In the genomic region with DNA sequence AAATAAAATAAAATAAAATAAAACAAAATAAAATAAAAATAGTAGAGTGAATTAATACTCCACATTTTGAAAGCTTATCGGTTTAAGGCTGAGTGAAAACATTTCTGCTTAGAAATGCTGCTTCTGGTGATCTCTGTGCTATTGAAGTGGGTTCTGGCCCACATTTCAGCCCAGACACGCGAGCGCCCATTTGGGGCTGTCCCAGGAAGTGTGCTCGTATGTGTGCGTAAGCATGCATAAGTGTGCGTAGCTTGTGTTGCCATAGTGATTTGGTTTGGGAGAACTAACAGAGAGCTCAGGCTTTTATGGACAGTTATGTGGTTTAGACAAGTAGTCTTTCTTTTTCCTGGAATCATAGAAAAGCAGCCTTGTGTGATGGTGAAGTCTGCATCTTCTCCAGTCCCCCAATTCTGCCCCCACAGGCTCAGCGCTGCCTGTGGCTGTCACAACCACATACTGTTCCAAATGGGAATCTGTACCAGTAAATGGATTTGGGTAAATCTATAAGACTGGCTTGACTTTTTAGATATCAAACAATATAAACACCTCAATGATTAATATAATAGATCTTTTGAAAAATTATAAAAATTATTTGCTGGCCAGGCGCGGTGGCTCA, we compare ENCODE assay signal across 8 cellular contexts. TPM values are rescaled to one million over a fixed set of nuclear protein-coding genes. Genes with fewer than 3 reads are reported as not detected.
DNase-seq lines count a peak whose midpoint lies in the region; ATAC-seq and TF ChIP-seq lines count a peak whose summit lies in the region.

No MANE protein-coding gene starts in this region.

- H3K4me1 Mint-ChIP-seq in CD4-positive, CD25-positive, alpha-beta regulatory T cell: peaks cover 4 to 6% (median 5%) of the 10 kb centered on the region in 4 donors
- no peaks in the 10 kb centered on the region for H3K4me1 Mint-ChIP-seq in natural killer cell

- H3K4me1 ChIP-seq in CD4-positive, CD25-positive, alpha-beta regulatory T cell (ENCODE audit: control insufficient read depth, insufficient read depth, low read length, poor library complexity, severe bottlenecking): peaks cover 5% of the 10 kb centered on the region
- no peaks in the 10 kb centered on the region for H3K4me1 ChIP-seq in HAP-1

- peak overlapping the region; percentile 57 for H3K27ac ChIP-seq in CD4-positive, CD25-positive, alpha-beta regulatory T cell (ENCODE audit: insufficient read depth, low read length, poor library complexity, severe bottlenecking)

- peak; percentile 46 to 66 (median 54) for DNase-seq in CD4-positive, CD25-positive, alpha-beta regulatory T cell
- DNase-seq in activated CD8-positive, alpha-beta memory T cell treated with anti-CD3 and anti-CD28 coated beads, Interleukin-2, amount 50 U/mL, for 1 hour (ENCODE audit: extremely low read depth): peak; percentile 67
- DNase-seq in natural killer cell: no peak
- no peak for DNase-seq in occipital lobe (lab: John Stamatoyannopoulos, UW)
- DNase-seq in NCI-H345 treated with DMSO at 0.1 percent for 48 hours (lab: John Stamatoyannopoulos, UW; ENCODE audit: unreplicated experiment): no peak
- DNase-seq in HAP-1 (ENCODE audit: low spot score in 2 of 2): no peak
- DNase-seq in NCI-H526 (lab: John Stamatoyannopoulos, UW): no peak

- no peaks in the 10 kb centered on the region for H3K36me3 ChIP-seq in CD4-positive, CD25-positive, alpha-beta regulatory T cell (ENCODE audit: control insufficient read depth, insufficient read depth, low read length)
- H3K36me3 ChIP-seq in HAP-1 (replicated peaks): no peaks in the 10 kb centered on the region

- no peaks in the 10 kb centered on the region for H3K9me3 ChIP-seq in CD4-positive, CD25-positive, alpha-beta regulatory T cell (ENCODE audit: control insufficient read depth in 2 of 2, low read length in 2 of 2)
- no peaks in the 10 kb centered on the region for H3K9me3 ChIP-seq in HAP-1

- H3K4me3 ChIP-seq in CD4-positive, CD25-positive, alpha-beta regulatory T cell (ENCODE audit: low read depth, low read length): no peak overlapping the region
- no peak overlapping the region for H3K4me3 ChIP-seq in HAP-1

- H3K9me3 Mint-ChIP-seq in CD4-positive, CD25-positive, alpha-beta regulatory T cell: no peaks in the 10 kb centered on the region
- H3K9me3 Mint-ChIP-seq in natural killer cell: no peaks in the 10 kb centered on the region

- H3K36me3 Mint-ChIP-seq in CD4-positive, CD25-positive, alpha-beta regulatory T cell: no peaks in the 10 kb centered on the region
- no peaks in the 10 kb centered on the region for H3K36me3 Mint-ChIP-seq in natural killer cell

- no peaks in the 10 kb centered on the region for H3K27me3 Mint-ChIP-seq in CD4-positive, CD25-positive, alpha-beta regulatory T cell
- no peaks in the 10 kb centered on the region for H3K27me3 Mint-ChIP-seq in natural killer cell (ENCODE audit: low read depth in 2 of 2)

- peak overlapping the region in 2 of 3 donors; percentile 41 to 89 for H3K27ac Mint-ChIP-seq in CD4-positive, CD25-positive, alpha-beta regulatory T cell
- H3K27ac Mint-ChIP-seq in natural killer cell: peak overlapping the region in 1 of 2 donors; percentile 58

- intact Hi-C loops in natural killer cell (cut with micrococcal nuclease): no loop called here

- H3K27me3 ChIP-seq in CD4-positive, CD25-positive, alpha-beta regulatory T cell (ENCODE audit: control insufficient read depth, insufficient read depth, low read length): no peaks in the 10 kb centered on the region
- no peaks in the 10 kb centered on the region for H3K27me3 ChIP-seq in HAP-1 (ENCODE audit: low read depth)

- in situ Hi-C loops in HAP-1 (cut with MboI; ENCODE audit: low sequenced_read_pairs): no loop called here

- peak; percentile 91 to 94 for ATAC-seq in CD4-positive, CD25-positive, alpha-beta regulatory T cell (ENCODE audit: low read depth in 2 of 2)
- peak; percentile 74 for ATAC-seq in HG03103 (IDR thresholded peaks at IDR 0.05; ENCODE audit: low read depth, unreplicated experiment)
- peak; percentile 78 to 93 (median 89) for ATAC-seq in natural killer cell

- no peak for TF ChIP-seq CTCF in natural killer cell (IDR thresholded peaks at IDR 0.05)

- H3K4me3 Mint-ChIP-seq in CD4-positive, CD25-positive, alpha-beta regulatory T cell: peak overlapping the region in 2 of 4 donors; percentile 13 to 23
- H3K4me3 Mint-ChIP-seq in natural killer cell: no peak overlapping the region

RNA-seq across cellular contexts. Expression of a gene that starts 29.8 kb away (rescaled TPM):
- total RNA-seq in CD4-positive, CD25-positive, alpha-beta regulatory T cell: 29.9 TPM
- 1 to 10 TPM; 1.1 to 2.5 (median 1.9) TPM for polyA plus RNA-seq in CD4-positive, CD25-positive, alpha-beta regulatory T cell
- total RNA-seq in natural killer cell (10 to 100 TPM; 28.5 to 36.0 (median 33.7) TPM), occipital lobe (44.3 TPM)

Comparison
In these comparisons a context has a peak if more than half of its experiments do, and no peak if none do; other contexts are left out.
1. DNase-seq: peak in CD4-positive, CD25-positive, alpha-beta regulatory T cell (3 of 3) and activated CD8-positive, alpha-beta memory T cell treated with anti-CD3 and anti-CD28 coated beads, Interleukin-2, amount 50 U/mL, for 1 hour (single experiment); none in natural killer cell (single experiment), occipital lobe (single experiment), NCI-H345 treated with DMSO at 0.1 percent for 48 hours (single experiment), HAP-1 (0 of 2) and NCI-H526 (0 of 2).
2. Peak in every context shown above with its lines, with median percentiles within 50 percentile points of each other: ATAC-seq.